In genomic region chr9:127983847-127984289, GRCh38 we compare ENCODE assay signal across 9 cellular contexts. TPM values are rescaled to one million over a fixed set of nuclear protein-coding genes. Genes with fewer than 3 reads are reported as not detected.
DNase-seq lines count a peak whose midpoint lies in the region; ATAC-seq, FAIRE-seq and TF ChIP-seq lines count a peak whose summit lies in the region.
"Had no signal": no experiment of that assay in that cellular context is flagged by ENCODE, and none has a peak within 500 bp of the region (broad histone marks: within the 10 kb centered on the region; RNA-seq: fewer than 3 reads in every experiment).

No MANE protein-coding gene starts in this region.

- intact Hi-C loops in CD14-positive monocyte (cut with micrococcal nuclease), result no loop called here

- H3K9me3 Mint-ChIP-seq in CD14-positive monocyte, result peaks cover 0 to 4% (median 0%) of the 10 kb centered on the region in 7 donors

- FAIRE-seq in GM18507 (lab: Jason Lieb, UNC), result peak; percentile 94

- H3K27me3 Mint-ChIP-seq in CD14-positive monocyte (ENCODE audit: low read depth in 3 of 3), result peaks cover 13 to 17% (median 15%) of the 10 kb centered on the region in 3 donors

- peaks cover 0 to 3% of the 10 kb centered on the region in 2 donors for H3K36me3 Mint-ChIP-seq in CD14-positive monocyte

- H3K4me1 Mint-ChIP-seq in CD14-positive monocyte, result peaks cover 25% of the 10 kb centered on the region

- no peak overlapping the region for H3K27ac Mint-ChIP-seq in CD14-positive monocyte

- TF ChIP-seq CTCF in CD14-positive monocyte (IDR thresholded peaks at IDR 0.05), result no peak

- ATAC-seq in GM19463 (IDR thresholded peaks at IDR 0.05; ENCODE audit: unreplicated experiment) (peak; percentile 31), HG03442 (IDR thresholded peaks at IDR 0.05; ENCODE audit: unreplicated experiment) (peak; percentile 28), GM19324 (IDR thresholded peaks at IDR 0.05; ENCODE audit: low FRiP score, unreplicated experiment) (no peak)

- no peak overlapping the region for H3K4me3 Mint-ChIP-seq in CD14-positive monocyte

- DNase-seq in GM18507 (ENCODE audit: extremely low spot score, insufficient read length, low read depth) (no peak), ecto neural progenitor cell (ENCODE audit: low spot score) (peak; percentile 28), CD14-positive monocyte (ENCODE audit: low spot score) (no peak), HuH-7.5 (ENCODE audit: low spot score) (no peak)
- DNase-seq: NCI-H1105 treated with DMSO at 0.1 percent for 48 hours, WERI-Rb-1 had no signal

RNA-seq across cellular contexts. Expression of gene EEIG1, which starts 3.1 kb away (rescaled TPM):
- polyA plus RNA-seq in CD14-positive monocyte, result 1 to 10 TPM in 1 of 2 donors, under 1 TPM in 1; 0.86 to 2.3 TPM

RNA-seq across cellular contexts. Expression of gene DPM2, which starts 46.2 kb away (rescaled TPM):
- polyA plus RNA-seq in CD14-positive monocyte, result 10 to 100 TPM; 25.4 to 28.7 TPM

RNA-seq across cellular contexts. Expression of gene PIP5KL1, which starts 53.3 kb away (rescaled TPM):
- polyA plus RNA-seq in CD14-positive monocyte, result under 1 TPM; 0.31 to 0.57 TPM
